8 cellular contexts compared by ENCODE assay signal in the genomic region with DNA sequence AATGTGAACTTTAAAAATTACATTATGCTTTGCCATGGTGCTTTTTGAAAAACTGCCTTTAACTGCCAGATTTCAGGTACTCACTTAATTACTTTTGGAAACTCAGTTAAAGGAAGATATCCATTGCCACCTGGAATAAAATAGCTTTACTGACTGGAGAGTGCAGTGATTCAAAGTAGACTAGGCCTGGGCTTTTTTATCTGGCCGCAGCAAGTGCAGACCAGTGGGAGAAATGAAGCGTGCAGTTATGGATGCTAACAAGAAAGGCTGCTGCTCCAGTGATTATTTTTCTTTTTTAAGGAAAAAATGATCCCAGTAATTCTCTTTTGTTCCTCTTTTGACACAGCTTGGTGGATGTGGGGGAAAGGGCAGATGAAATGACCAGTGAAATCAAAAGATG. TPM values are rescaled to one million over a fixed set of nuclear protein-coding genes. Genes with fewer than 3 reads are reported as not detected.
DNase-seq lines count a peak whose midpoint lies in the region; ATAC-seq and TF ChIP-seq lines count a peak whose summit lies in the region.

No MANE protein-coding gene starts in this region.

- H3K9me3 ChIP-seq in OCI-LY3 (ENCODE audit: insufficient read depth, low read length) (no peaks in the 10 kb centered on the region), endodermal cell (ENCODE audit: control insufficient read depth, low read length) (no peaks in the 10 kb centered on the region), neuron (ENCODE audit: low read length) (no peaks in the 10 kb centered on the region)

- peaks cover 26% of the 10 kb centered on the region for H3K27me3 ChIP-seq in OCI-LY3 (ENCODE audit: low read depth, low read length)
- H3K27me3 ChIP-seq in endodermal cell (ENCODE audit: control insufficient read depth, insufficient read depth, low read length, poor library complexity, severe bottlenecking) = no peaks in the 10 kb centered on the region
- H3K27me3 ChIP-seq in neuron (ENCODE audit: insufficient read depth, low read length) = no peaks in the 10 kb centered on the region

- H3K36me3 Mint-ChIP-seq in CD14-positive monocyte = peaks cover 3 to 4% of the 10 kb centered on the region in 2 donors
- H3K36me3 Mint-ChIP-seq in endodermal cell (ENCODE audit: low read depth) = no peaks in the 10 kb centered on the region

- peak overlapping the region; percentile 96 for H3K4me2 ChIP-seq in OCI-LY3 (ENCODE audit: low read length)

- H3K9me3 Mint-ChIP-seq in CD14-positive monocyte (peaks cover 0 to 2% (median 0%) of the 10 kb centered on the region in 7 donors), endodermal cell (no peaks in the 10 kb centered on the region)

- ATAC-seq in HG03378 (IDR thresholded peaks at IDR 0.05; ENCODE audit: unreplicated experiment) = no peak

- intact Hi-C loops in CD14-positive monocyte (cut with micrococcal nuclease) = loop anchor here (2.0 to 10.0 kb wide), 4 partner anchors 14 to 942 kb away; partner anchors contain the start of genes CCNG2 (in 1 of the 2), PPEF2 (in 1 of the 2) and STBD1 (in 1 of the 2)

- H3K79me2 ChIP-seq in OCI-LY3 (ENCODE audit: low read length) = no peaks in the 10 kb centered on the region

- H2AFZ ChIP-seq in OCI-LY3 (ENCODE audit: low read depth, low read length) = no peak overlapping the region
- peak overlapping the region; percentile 67 for H2AFZ ChIP-seq in neuron (ENCODE audit: low read depth, low read length)

- H3K4me1 ChIP-seq in OCI-LY3 (ENCODE audit: low read length) (peaks cover 46% of the 10 kb centered on the region), endodermal cell (ENCODE audit: control insufficient read depth, insufficient read depth, low read length) (peaks cover 9% of the 10 kb centered on the region), neuron (ENCODE audit: insufficient read depth, low read length) (peaks cover 26% of the 10 kb centered on the region)

- H3K4me3 Mint-ChIP-seq in CD14-positive monocyte = peak overlapping the region; percentile 93 to 96
- H3K4me3 Mint-ChIP-seq in endodermal cell = peak overlapping the region; percentile 83

- H4K20me1 ChIP-seq in OCI-LY3 (ENCODE audit: insufficient read depth, low read length) = peaks cover 5% of the 10 kb centered on the region

- peaks cover 0 to 4% (median 0%) of the 10 kb centered on the region in 3 donors for H3K27me3 Mint-ChIP-seq in CD14-positive monocyte (ENCODE audit: low read depth in 3 of 3)
- H3K27me3 Mint-ChIP-seq in endodermal cell (ENCODE audit: insufficient read depth) = no peaks in the 10 kb centered on the region

- H3K4me3 ChIP-seq in OCI-LY3 (ENCODE audit: low read length) (peak overlapping the region; percentile 89), endodermal cell (ENCODE audit: low read length) (peak overlapping the region; percentile 89), neuron (ENCODE audit: low read length) (peak overlapping the region; percentile 67)

- no peak overlapping the region for H3K9ac ChIP-seq in OCI-LY3 (ENCODE audit: low read length)
- no peak overlapping the region for H3K9ac ChIP-seq in endodermal cell (ENCODE audit: extremely low read depth, low read length, poor library complexity, severe bottlenecking)

- no peak for TF ChIP-seq CTCF in CD14-positive monocyte (IDR thresholded peaks at IDR 0.05)
- no peak for TF ChIP-seq CTCF in OCI-LY3 (IDR thresholded peaks at IDR 0.05; ENCODE audit: low read depth, low read length)
- TF ChIP-seq CTCF in endodermal cell (conservative IDR thresholded peaks at IDR 0.05) = no peak

- H3K27ac Mint-ChIP-seq in CD14-positive monocyte = peak overlapping the region; percentile 88 to 98 (median 96)
- H3K27ac Mint-ChIP-seq in endodermal cell = no peak overlapping the region

- no peak overlapping the region for H3K27ac ChIP-seq in OCI-LY3 (ENCODE audit: low read length)
- H3K27ac ChIP-seq in endodermal cell (ENCODE audit: low read depth, low read length) = peak overlapping the region; percentile 16

- H3K36me3 ChIP-seq in OCI-LY3 (replicated peaks; ENCODE audit: low read depth, low read length) = no peaks in the 10 kb centered on the region
- H3K36me3 ChIP-seq in endodermal cell (ENCODE audit: control insufficient read depth, insufficient read depth, low read length) = no peaks in the 10 kb centered on the region
- H3K36me3 ChIP-seq in neuron (ENCODE audit: insufficient read depth, low read length) = peaks cover 8% of the 10 kb centered on the region

- no peak for DNase-seq in CD14-positive monocyte (ENCODE audit: low spot score)
- DNase-seq in endodermal cell = no peak
- no peak for DNase-seq in islet precursor cell
- DNase-seq in UCSD-AML1 (lab: John Stamatoyannopoulos, UW; ENCODE audit: unreplicated experiment) = no peak
- no peak for DNase-seq in NCI-H1092 (lab: John Stamatoyannopoulos, UW)

- peaks cover 88% of the 10 kb centered on the region for H3K4me1 Mint-ChIP-seq in CD14-positive monocyte
- peaks cover 44% of the 10 kb centered on the region for H3K4me1 Mint-ChIP-seq in endodermal cell

- WGBS in endodermal cell (ENCODE audit: insufficient coverage in 1 of 2, insufficient read length in 1 of 2), 2 experiments = 95 to 100% methylated on average over 2 of the region's 2 CpGs

RNA-seq across cellular contexts. Expression of gene SCARB2, which starts 1.3 kb away (rescaled TPM):
- polyA plus RNA-seq in CD14-positive monocyte = 10 to 100 TPM; 53.5 to 73.0 TPM
- total RNA-seq in endodermal cell = 10 to 100 TPM; 45.8 to 78.5 TPM
- 76.5 TPM for polyA plus RNA-seq in endodermal cell (2013, experiment 1 of 2)
- polyA plus RNA-seq in endodermal cell (2013, experiment 2 of 2) = 71.8 TPM

RNA-seq across cellular contexts. Expression of gene FAM47E, which starts 39.2 kb away (rescaled TPM):
- polyA plus RNA-seq in CD14-positive monocyte = not detected
- total RNA-seq in endodermal cell = 1 to 10 TPM in 1 of 2 donors, under 1 TPM in 1; 0.84 to 2.5 TPM
- 5.7 TPM for polyA plus RNA-seq in endodermal cell (2013, experiment 1 of 2)
- 3.5 TPM for polyA plus RNA-seq in endodermal cell (2013, experiment 2 of 2)
